Comparison of ENCODE assay signal across 13 cellular contexts in genomic region chr4:28287837-28288236, GRCh38.
DNase-seq lines count a peak whose midpoint lies in the region; ATAC-seq and TF ChIP-seq lines count a peak whose summit lies in the region.
"Had no signal": no experiment of that assay in that cellular context is flagged by ENCODE, and none has a peak within 500 bp of the region (broad histone marks: within the 10 kb centered on the region; RNA-seq: fewer than 3 reads in every experiment).

No MANE protein-coding gene starts in this region.

- peak; percentile 48 for ATAC-seq in aorta (ENCODE audit: low FRiP score)
- ATAC-seq: naive thymus-derived CD4-positive, alpha-beta T cell had no signal

- H3K9me3 Mint-ChIP-seq in MCF 10A (ENCODE audit: unreplicated experiment) (peaks cover 7% of the 10 kb centered on the region), glutamatergic neuron (ENCODE audit: unreplicated experiment) (no peaks in the 10 kb centered on the region)

- peak overlapping the region; percentile 69 for H3K27ac Mint-ChIP-seq in MCF 10A (ENCODE audit: low read depth, unreplicated experiment)
- no peak overlapping the region for H3K27ac Mint-ChIP-seq in glutamatergic neuron (ENCODE audit: unreplicated experiment)
- H3K27ac Mint-ChIP-seq: activated naive CD8-positive, alpha-beta T cell; naive thymus-derived CD4-positive, alpha-beta T cell had no signal

- H3K36me3 Mint-ChIP-seq in MCF 10A (ENCODE audit: insufficient read depth, unreplicated experiment) (no peaks in the 10 kb centered on the region), glutamatergic neuron (ENCODE audit: unreplicated experiment) (no peaks in the 10 kb centered on the region)
- H3K36me3 Mint-ChIP-seq: activated naive CD8-positive, alpha-beta T cell had no signal

- WGBS in aorta, 2 donors: 11 to 15% methylated on average over 2 of the region's 2 CpGs
- 77% methylated on average over 2 of the region's 2 CpGs for WGBS in prostate gland

- POLR2A ChIA-PET in MCF 10A (lab: Yijun Ruan, JAX): no interaction called here

- H3K36me3 ChIP-seq in breast epithelium: no peaks in the 10 kb centered on the region
- no peaks in the 10 kb centered on the region for H3K36me3 ChIP-seq in aorta (ENCODE audit: control insufficient read depth in 1 of 2, insufficient read depth in 2 of 2, low read length in 1 of 2)
- no peaks in the 10 kb centered on the region for H3K36me3 ChIP-seq in prostate gland
- H3K36me3 ChIP-seq: tibial nerve had no signal

- no peak overlapping the region for H3K27ac ChIP-seq in breast epithelium
- no peak overlapping the region for H3K27ac ChIP-seq in aorta (ENCODE audit: low read depth in 1 of 2, low read length in 2 of 2)
- H3K27ac ChIP-seq in prostate gland: no peak overlapping the region
- H3K27ac ChIP-seq: 22Rv1, tibial nerve had no signal

- intact Hi-C loops in MCF 10A (cut with micrococcal nuclease) (no loop called here), breast epithelium (cut with DNase I; ENCODE audit: low total_unique reads) (no loop called here), aorta (cut with DNase I) (no loop called here), prostate gland (cut with DNase I) (no loop called here)

- CTCF ChIA-PET in MCF 10A (lab: Yijun Ruan, JAX): no interaction called here

- H3K4me3 Mint-ChIP-seq in MCF 10A (ENCODE audit: unreplicated experiment): no peak overlapping the region
- no peak overlapping the region for H3K4me3 Mint-ChIP-seq in glutamatergic neuron (ENCODE audit: unreplicated experiment)
- H3K4me3 Mint-ChIP-seq: activated naive CD8-positive, alpha-beta T cell; naive thymus-derived CD4-positive, alpha-beta T cell had no signal

- H3K27me3 Mint-ChIP-seq in MCF 10A (ENCODE audit: insufficient read depth, unreplicated experiment) (no peaks in the 10 kb centered on the region), glutamatergic neuron (ENCODE audit: unreplicated experiment) (no peaks in the 10 kb centered on the region)
- H3K27me3 Mint-ChIP-seq: activated naive CD8-positive, alpha-beta T cell; naive thymus-derived CD4-positive, alpha-beta T cell had no signal

- H3K9me3 ChIP-seq in breast epithelium (no peaks in the 10 kb centered on the region), aorta (ENCODE audit: control insufficient read depth, low read length) (no peaks in the 10 kb centered on the region), prostate gland (no peaks in the 10 kb centered on the region)
- H3K9me3 ChIP-seq: tibial nerve had no signal

- H3K27me3 ChIP-seq in breast epithelium: no peaks in the 10 kb centered on the region
- H3K27me3 ChIP-seq in aorta (ENCODE audit: control insufficient read depth in 1 of 2, insufficient read depth in 2 of 2, low read length in 1 of 2): no peaks in the 10 kb centered on the region
- H3K27me3 ChIP-seq in prostate gland (replicated peaks; ENCODE audit: insufficient read depth): no peaks in the 10 kb centered on the region
- H3K27me3 ChIP-seq: tibial nerve had no signal

- no peak overlapping the region for H3K4me3 ChIP-seq in breast epithelium
- H3K4me3 ChIP-seq in aorta (ENCODE audit: low read length in 2 of 2): no peak overlapping the region
- no peak overlapping the region for H3K4me3 ChIP-seq in prostate gland
- H3K4me3 ChIP-seq: tibial nerve had no signal

- TF ChIP-seq POLR2A in breast epithelium (IDR thresholded peaks at IDR 0.05) (no peak), prostate gland (IDR thresholded peaks at IDR 0.05) (no peak)

- H3K4me1 Mint-ChIP-seq in MCF 10A (ENCODE audit: insufficient read depth, unreplicated experiment) (peaks cover 7% of the 10 kb centered on the region), glutamatergic neuron (ENCODE audit: low read depth, unreplicated experiment) (no peaks in the 10 kb centered on the region)
- H3K4me1 Mint-ChIP-seq: naive thymus-derived CD4-positive, alpha-beta T cell had no signal

- H3K4me1 ChIP-seq in breast epithelium: no peaks in the 10 kb centered on the region
- no peaks in the 10 kb centered on the region for H3K4me1 ChIP-seq in aorta (ENCODE audit: control insufficient read depth in 1 of 2, insufficient read depth in 2 of 2, low read length in 2 of 2)
- H3K4me1 ChIP-seq in prostate gland (replicated peaks): no peaks in the 10 kb centered on the region
- H3K4me1 ChIP-seq: tibial nerve had no signal

- BruUV-seq in MCF 10A (replicated peaks; lab: Mats Ljungman, UMichigan): no TSS peak

- no peak for TF ChIP-seq CTCF in MCF 10A (IDR thresholded peaks at IDR 0.05; ENCODE audit: unreplicated experiment)
- no peak for TF ChIP-seq CTCF in breast epithelium (IDR thresholded peaks at IDR 0.05)
- no peak for TF ChIP-seq CTCF in prostate gland (IDR thresholded peaks at IDR 0.05)
- no peak for TF ChIP-seq CTCF in glutamatergic neuron (IDR thresholded peaks at IDR 0.05; ENCODE audit: partially characterized antibody, unreplicated experiment)

- peak; percentile 83 for DNase-seq in MCF 10A (ENCODE audit: unreplicated experiment)
- no peak for DNase-seq in breast epithelium (ENCODE audit: low spot score in 2 of 2)
- DNase-seq in astrocyte of the hippocampus (ENCODE audit: low read depth, low spot score): peak; percentile 78
- DNase-seq in iPS DF 19.7 (ENCODE audit: low read depth, low spot score): peak; percentile 5
- no peak for DNase-seq in aorta
- DNase-seq in prostate gland (ENCODE audit: low spot score): no peak
- no peak for DNase-seq in T-helper 2 cell
- no peak for DNase-seq in glutamatergic neuron
- DNase-seq: activated CD4-positive, CD25-positive, alpha-beta regulatory T cell treated with anti-CD3 and anti-CD28 coated beads, Interleukin-2, amount 50 U/mL, for 72 hours; naive thymus-derived CD4-positive, alpha-beta T cell had no signal

Comparison
In these comparisons a context has a peak if more than half of its experiments do, and no peak if none do; other contexts are left out.
1. DNase-seq: peak in MCF 10A (single experiment), astrocyte of the hippocampus (single experiment) and iPS DF 19.7 (single experiment); none in breast epithelium (0 of 2), aorta (0 of 2), prostate gland (single experiment), T-helper 2 cell (0 of 5) and glutamatergic neuron (single experiment).